Comparison of ENCODE assay signal across 8 cellular contexts in the genomic region with DNA sequence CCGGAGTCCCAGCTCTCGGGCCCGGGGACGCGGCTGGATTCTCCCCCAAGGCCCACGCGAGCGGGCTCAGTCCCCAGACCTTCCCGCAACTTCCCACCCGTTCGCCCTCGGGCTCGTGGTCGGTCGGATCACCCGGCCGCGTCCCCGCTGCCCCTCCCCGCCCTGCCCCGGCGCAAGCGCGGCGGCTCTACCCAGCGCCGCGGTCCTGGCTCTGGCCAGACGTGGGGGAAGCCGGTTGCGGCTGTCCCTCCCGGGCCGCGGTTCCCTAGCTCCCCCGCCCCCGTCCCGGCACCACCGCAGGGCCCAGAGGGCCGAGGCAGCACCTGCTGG. TPM values are rescaled to one million over a fixed set of nuclear protein-coding genes. Genes with fewer than 3 reads are reported as not detected.
DNase-seq lines count a peak whose midpoint lies in the region; ATAC-seq and TF ChIP-seq lines count a peak whose summit lies in the region.

No MANE protein-coding gene starts in this region.

- H3K27ac ChIP-seq in caudate nucleus (ENCODE audit: low read depth, low read length): peak overlapping the region; percentile 98
- peak overlapping the region; percentile 99 for H3K27ac ChIP-seq in mesendoderm (ENCODE audit: low read depth, low read length)
- peak overlapping the region; percentile 99 to 100 for H3K27ac ChIP-seq in uterus

- no peaks in the 10 kb centered on the region for H3K9me2 ChIP-seq in Loucy (replicated peaks; ENCODE audit: low read depth, low read length)

- H3K4me1 Mint-ChIP-seq in Caco-2 (ENCODE audit: low read depth, unreplicated experiment): peaks cover 21% of the 10 kb centered on the region

- peak overlapping the region; percentile 91 for H3K27ac Mint-ChIP-seq in Caco-2 (ENCODE audit: unreplicated experiment)

- H2BK120ac ChIP-seq in mesendoderm (ENCODE audit: low read depth, low read length): peak overlapping the region; percentile 74

- H3K9me3 ChIP-seq in Caco-2 (no peaks in the 10 kb centered on the region), Loucy (ENCODE audit: insufficient read depth, low read depth, low read length) (no peaks in the 10 kb centered on the region), uterus (no peaks in the 10 kb centered on the region)

- peak in 1 of 2 experiments; percentile 43 for DNase-seq in Caco-2
- peak in 7 of 61 donors; percentile 40 to 57 (median 53) for DNase-seq in caudate nucleus (lab: John Stamatoyannopoulos, UW)
- DNase-seq in mesendoderm: peak; percentile 64
- peak in 1 of 2 donors; percentile 53 for DNase-seq in uterus
- no peak for DNase-seq in NCI-H2029 treated with DMSO at 0.1 percent for 48 hours (lab: John Stamatoyannopoulos, UW)

- H3K27me3 ChIP-seq in Caco-2 (replicated peaks; ENCODE audit: control insufficient read depth, insufficient read depth, low read length) (no peaks in the 10 kb centered on the region), Loucy (ENCODE audit: insufficient read depth, low read length, poor library complexity, severe bottlenecking) (peaks cover 5% of the 10 kb centered on the region), mesendoderm (ENCODE audit: insufficient read depth, low read length, poor library complexity) (no peaks in the 10 kb centered on the region), uterus (no peaks in the 10 kb centered on the region)

- H3K18ac ChIP-seq in mesendoderm (ENCODE audit: low read length): peak overlapping the region; percentile 98

- H3K4me2 ChIP-seq in Loucy (ENCODE audit: low read depth, low read length, poor library complexity, severe bottlenecking) (peak overlapping the region; percentile 44), mesendoderm (ENCODE audit: low read length) (peak overlapping the region; percentile 22)

- H2AK5ac ChIP-seq in mesendoderm (ENCODE audit: low read length): no peak overlapping the region

- H3K4me1 ChIP-seq in Caco-2 (peaks cover 40% of the 10 kb centered on the region), Loucy (ENCODE audit: insufficient read depth, low read length, poor library complexity, severe bottlenecking) (peaks cover 44% of the 10 kb centered on the region), mesendoderm (ENCODE audit: control insufficient read depth, low read depth, low read length) (no peaks in the 10 kb centered on the region), uterus (peaks cover 4 to 12% of the 10 kb centered on the region in 2 donors)

- H3K23ac ChIP-seq in mesendoderm (ENCODE audit: low read length): peak overlapping the region; percentile 95

- H2AFZ ChIP-seq in Loucy (ENCODE audit: low read length): peak overlapping the region; percentile 79

- peaks cover 50% of the 10 kb centered on the region for H3K79me2 ChIP-seq in Loucy (ENCODE audit: insufficient read depth, low read length)
- peaks cover 32% of the 10 kb centered on the region for H3K79me2 ChIP-seq in mesendoderm (ENCODE audit: control insufficient read depth, insufficient read depth, low read length)

- POLR2A ChIA-PET in Caco-2 (lab: Charles Lee): interaction anchor here (0.6 to 2.4 kb wide), 13 partner anchors 9 to 134 kb away, joined by 3 to 22 read pairs (median 6); a partner anchor contains a TSS

- no peaks in the 10 kb centered on the region for H3K27me3 Mint-ChIP-seq in Caco-2 (ENCODE audit: insufficient read depth, unreplicated experiment)

- H3K4ac ChIP-seq in mesendoderm (ENCODE audit: low read depth, low read length): peak overlapping the region; percentile 44

- CTCF ChIA-PET in Caco-2 (lab: Charles Lee): interaction anchor here (0.5 to 4.2 kb wide), 6 partner anchors 9 to 150 kb away, joined by 3 to 44 read pairs (median 4); no protein-coding TSS in a partner anchor

- H3K4me3 Mint-ChIP-seq in Caco-2 (ENCODE audit: unreplicated experiment): peak overlapping the region; percentile 97

- no peak for TF ChIP-seq POLR2A in uterus (IDR thresholded peaks at IDR 0.05)

- peaks cover 36% of the 10 kb centered on the region for H4K20me1 ChIP-seq in Loucy (ENCODE audit: insufficient read depth, low read length, poor library complexity, severe bottlenecking)

- peak; percentile 25 for ATAC-seq in GM19455 (IDR thresholded peaks at IDR 0.05; ENCODE audit: unreplicated experiment)
- ATAC-seq in HG03520 (IDR thresholded peaks at IDR 0.05; ENCODE audit: unreplicated experiment): no peak

- H3K36me3 Mint-ChIP-seq in Caco-2 (ENCODE audit: insufficient read depth, unreplicated experiment): peaks cover 29% of the 10 kb centered on the region

- BruUV-seq in Caco-2 (replicated peaks; lab: Mats Ljungman, UMichigan): no TSS peak

- no peaks in the 10 kb centered on the region for H3K36me3 ChIP-seq in Caco-2 (ENCODE audit: control insufficient read depth, insufficient read depth, low read length)
- H3K36me3 ChIP-seq in Loucy (ENCODE audit: insufficient read depth, low read length): no peaks in the 10 kb centered on the region
- no peaks in the 10 kb centered on the region for H3K36me3 ChIP-seq in mesendoderm (ENCODE audit: control insufficient read depth, insufficient read depth, low read length)
- H3K36me3 ChIP-seq in uterus: no peaks in the 10 kb centered on the region

- intact Hi-C loops in Caco-2 (cut with micrococcal nuclease; ENCODE audit: unreplicated experiment): loop anchor here (1.0 to 5.0 kb wide), 2 partner anchors 32 to 133 kb away; no protein-coding TSS in a partner anchor
- intact Hi-C loops in uterus (cut with DNase I; ENCODE audit: low total_unique reads): loop anchor here (5.0 to 10.0 kb wide), 2 partner anchors 52 to 1139 kb away; a partner anchor contains a TSS

- no peaks in the 10 kb centered on the region for H3K9me3 Mint-ChIP-seq in Caco-2 (ENCODE audit: unreplicated experiment)

- H4K8ac ChIP-seq in mesendoderm (ENCODE audit: low read depth, low read length): peak overlapping the region; percentile 93

- H3K4me3 ChIP-seq in Caco-2 (ENCODE audit: low read depth, low read length) (peak overlapping the region; percentile 91), Loucy (ENCODE audit: low read length, poor library complexity, severe bottlenecking) (peak overlapping the region; percentile 92), mesendoderm (ENCODE audit: low read length) (peak overlapping the region; percentile 51), uterus (peak overlapping the region; percentile 78 to 88)

- H2BK15ac ChIP-seq in mesendoderm (replicated peaks; ENCODE audit: low read depth): no peak overlapping the region

- WGBS in mesendoderm (ENCODE audit: extremely low coverage, insufficient coverage, low lambda C conversion rate): no CpG with 5 or more reads among the region's 39 CpGs

- no peak overlapping the region for H4K5ac ChIP-seq in mesendoderm (ENCODE audit: low read length)

- peaks cover 2% of the 10 kb centered on the region for H3K79me1 ChIP-seq in mesendoderm (ENCODE audit: low read length)

- peak overlapping the region; percentile 95 for H3K56ac ChIP-seq in mesendoderm (ENCODE audit: low read length)

- TF ChIP-seq CTCF in Caco-2 (IDR thresholded peaks at IDR 0.05; ENCODE audit: insufficient read depth in 1 of 2, low read depth in 1 of 2, low read length in 1 of 2, severe bottlenecking in 1 of 2, unreplicated experiment in 1 of 2): no peak
- no peak for TF ChIP-seq CTCF in Loucy (conservative IDR thresholded peaks at IDR 0.05; ENCODE audit: low read length)
- no peak for TF ChIP-seq CTCF in uterus (IDR thresholded peaks at IDR 0.05)

- H3F3A ChIP-seq in Loucy (ENCODE audit: low read depth): no peaks in the 10 kb centered on the region

- peak overlapping the region; percentile 98 for H3K9ac ChIP-seq in Loucy (ENCODE audit: low read depth, low read length, poor library complexity, severe bottlenecking)
- peak overlapping the region; percentile 92 for H3K9ac ChIP-seq in mesendoderm (ENCODE audit: low read length)

- peak overlapping the region; percentile 49 for H2BK5ac ChIP-seq in mesendoderm (ENCODE audit: low read length)

RNA-seq across cellular contexts. Expression of a gene that starts 0.4 kb away (rescaled TPM):
- total RNA-seq in Caco-2 (2022): 75.7 and 80.5 TPM in 2 replicates
- polyA plus RNA-seq in mesendoderm (2013, experiment 1 of 2): 33.0 TPM
- polyA plus RNA-seq in mesendoderm (2013, experiment 2 of 2): 35.1 TPM
- 100 to 1,000 TPM in 1 of 4 donors, 10 to 100 TPM in 3; 53.0 to 148 (median 90.0) TPM for total RNA-seq in uterus

RNA-seq across cellular contexts. Expression of a gene that starts 51.6 kb away (rescaled TPM):
- total RNA-seq in Caco-2 (2022) (322 and 332 TPM in 2 replicates), uterus (100 to 1,000 TPM in 2 of 4 donors, 10 to 100 TPM in 2; 56.4 to 256 (median 107) TPM)
- 641 TPM for polyA plus RNA-seq in mesendoderm (2013, experiment 1 of 2)
- 604 TPM for polyA plus RNA-seq in mesendoderm (2013, experiment 2 of 2)
